ENCODE assay signal across 17 cellular contexts in the genomic region with DNA sequence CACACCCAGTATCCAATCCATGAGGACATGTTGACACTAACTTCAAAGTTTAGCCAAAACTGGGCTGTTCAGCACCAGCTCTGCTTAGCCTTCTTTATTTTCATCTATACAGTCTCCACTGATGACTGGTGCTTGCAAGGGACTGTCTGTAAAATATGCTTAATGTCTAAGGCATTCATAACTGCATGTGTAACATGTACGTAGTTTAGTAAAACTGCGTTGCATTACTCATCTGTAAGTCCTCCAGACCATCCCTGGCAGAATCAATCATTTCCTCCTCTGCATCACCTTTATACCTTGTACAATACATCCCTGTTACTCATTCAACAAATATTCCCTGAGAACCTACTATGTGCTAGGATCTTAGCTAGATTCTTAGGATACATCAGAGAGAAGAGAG.
A peak's percentile ranks its signal among the peaks of the same experiment; 100 is the strongest.
DNase-seq lines count a peak whose midpoint lies in the region; ATAC-seq and TF ChIP-seq lines count a peak whose summit lies in the region.
"Had no signal": no experiment of that assay in that cellular context is flagged by ENCODE, and none has a peak within 500 bp of the region (broad histone marks: within the 10 kb centered on the region; RNA-seq: fewer than 3 reads in every experiment).

No MANE protein-coding gene starts in this region.

- H3K27me3 ChIP-seq in adrenal gland = no peaks in the 10 kb centered on the region
- H3K27me3 ChIP-seq: BLaER1 treated with 17β-estradiol and CSF1 and Interleukin-3, amounts not matched to agents 10 nM and 100 nM had no signal

- WGBS in adrenal gland, 4 donors = 88 to 97% (median 91%) methylated on average over 2 of the region's 2 CpGs

- intact Hi-C loops in adrenal gland (cut with DNase I) = no loop called here

- no peaks in the 10 kb centered on the region for H3K4me1 ChIP-seq in adrenal gland (replicated peaks in 1 of 2)
- H3K4me1 ChIP-seq: A549; BLaER1 treated with 17β-estradiol and CSF1 and Interleukin-3, amounts not matched to agents 10 nM and 100 nM; Caco-2 had no signal

- no peak overlapping the region for H3K27ac ChIP-seq in adrenal gland
- H3K27ac ChIP-seq: 22Rv1; A549; BLaER1 treated with 17β-estradiol and CSF1 and Interleukin-3, amounts not matched to agents 10 nM and 100 nM; C4-2B had no signal

- no peak for TF ChIP-seq POLR2A in adrenal gland (IDR thresholded peaks at IDR 0.05)

- ATAC-seq in HG03342 (IDR thresholded peaks at IDR 0.05; ENCODE audit: unreplicated experiment) = no peak
- ATAC-seq: A549; CD8-positive, alpha-beta T cell had no signal

- peak; percentile 9 for DNase-seq in EL
- peak; percentile 50 for DNase-seq in HT1080 (ENCODE audit: low read depth)
- DNase-seq in RKO (ENCODE audit: low spot score) = peak; percentile 37
- no peak for DNase-seq in adrenal gland
- DNase-seq in activated naive CD4-positive, alpha-beta T cell (lab: John Stamatoyannopoulos, UW) = no peak
- DNase-seq: AML-193; Caco-2; Calu3; CD4-positive, alpha-beta T cell; CD8-positive, alpha-beta T cell; DMS79 treated with DMSO at 0.1 percent for 48 hours; GF-D8 had no signal

- no peak overlapping the region for H3K4me3 ChIP-seq in adrenal gland
- H3K4me3 ChIP-seq: A549; BLaER1 treated with 17β-estradiol and CSF1 and Interleukin-3, amounts not matched to agents 10 nM and 100 nM had no signal

- H3K9me3 ChIP-seq in adrenal gland (replicated peaks in 1 of 3) = no peaks in the 10 kb centered on the region
- H3K9me3 ChIP-seq: A549, Caco-2 had no signal

- H3K36me3 ChIP-seq in adrenal gland (replicated peaks in 1 of 2) = no peaks in the 10 kb centered on the region
- H3K36me3 ChIP-seq: BLaER1 treated with 17β-estradiol and CSF1 and Interleukin-3, amounts not matched to agents 10 nM and 100 nM had no signal

- TF ChIP-seq CTCF in adrenal gland (IDR thresholded peaks at IDR 0.05) = no peak

Comparison
In these comparisons a context has a peak if more than half of its experiments do, and no peak if none do; other contexts are left out.
1. DNase-seq: peak in EL (single experiment), HT1080 (single experiment) and RKO (single experiment); none in adrenal gland (0 of 7) and activated naive CD4-positive, alpha-beta T cell (0 of 4).